Comparison of ENCODE assay signal across 10 cellular contexts in the genomic region with DNA sequence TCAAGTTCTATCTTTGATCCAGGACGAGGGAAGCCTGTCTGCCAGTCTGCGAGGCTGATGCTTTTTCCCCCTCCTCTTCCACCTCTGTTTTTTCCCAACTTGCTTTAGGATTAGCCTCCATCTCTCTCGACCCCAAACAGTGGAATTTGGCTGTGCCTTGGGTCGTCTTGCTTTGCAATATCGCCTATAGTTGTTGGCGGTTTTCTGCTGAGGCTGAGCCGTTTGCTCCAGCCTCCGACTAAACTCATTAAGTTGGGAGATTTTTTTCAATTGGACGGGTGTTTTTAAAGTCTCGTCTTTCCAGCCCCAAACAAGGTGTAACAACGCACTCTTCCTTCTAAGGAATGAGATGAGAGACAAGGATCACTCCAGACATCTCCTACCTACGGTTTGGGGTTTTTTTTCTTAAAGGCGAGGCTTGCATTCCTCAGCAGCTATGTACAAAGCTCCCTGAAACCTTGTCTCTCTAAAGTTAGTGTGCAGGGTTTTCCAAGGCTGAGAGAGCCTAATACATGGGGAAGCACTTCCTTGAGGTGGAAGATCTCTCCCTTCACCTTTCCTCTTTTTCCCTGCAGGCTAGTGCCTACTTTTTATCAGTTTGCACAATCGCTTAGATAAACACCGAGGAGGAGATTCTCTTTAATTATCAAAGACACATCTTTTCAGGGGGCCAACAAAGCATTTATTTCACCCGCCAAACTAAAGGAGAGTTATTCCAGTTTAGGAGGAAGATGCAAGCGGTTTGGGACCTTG. TPM values are rescaled to one million over a fixed set of nuclear protein-coding genes. Genes with fewer than 3 reads are reported as not detected.
A peak's percentile ranks its signal among the peaks of the same experiment; 100 is the strongest.
DNase-seq lines count a peak whose midpoint lies in the region; ATAC-seq, FAIRE-seq and TF ChIP-seq lines count a peak whose summit lies in the region.
"Had no signal": no experiment of that assay in that cellular context is flagged by ENCODE, and none has a peak within 500 bp of the region (broad histone marks: within the 10 kb centered on the region; RNA-seq: fewer than 3 reads in every experiment).

No MANE protein-coding gene starts in this region.

- H3K9ac ChIP-seq in astrocyte (ENCODE audit: low read length): peak overlapping the region; percentile 91
- peak overlapping the region; percentile 74 for H3K9ac ChIP-seq in keratinocyte (ENCODE audit: control insufficient read depth, extremely low read depth, insufficient read depth, low read length)
- peak overlapping the region in 3 of 5 donors; percentile 10 to 71 (median 60) for H3K9ac ChIP-seq in subcutaneous abdominal adipose tissue (ENCODE audit: low read length in 5 of 5)

- H3K4me1 ChIP-seq in astrocyte (ENCODE audit: insufficient read depth, low read length) (peaks cover 46% of the 10 kb centered on the region), keratinocyte (ENCODE audit: control insufficient read depth, extremely low read depth, insufficient read depth, low read length) (peaks cover 32% of the 10 kb centered on the region), subcutaneous abdominal adipose tissue (ENCODE audit: control insufficient read depth in 5 of 5, insufficient read depth in 5 of 5, low read length in 5 of 5) (peaks cover 0 to 77% (median 56%) of the 10 kb centered on the region in 5 donors)

- H3K4me3 ChIP-seq in HFF-Myc (replicated peaks; ENCODE audit: low read depth, low read length): peak overlapping the region; percentile 98
- peak overlapping the region; percentile 85 for H3K4me3 ChIP-seq in astrocyte (ENCODE audit: insufficient read depth, low read depth, low read length)
- peak overlapping the region; percentile 84 to 97 (median 86) for H3K4me3 ChIP-seq in keratinocyte (ENCODE audit: control insufficient read depth in 2 of 3, extremely low read depth in 1 of 3, insufficient read depth in 2 of 3, low read depth in 1 of 3, low read length in 3 of 3)
- H3K4me3 ChIP-seq in subcutaneous abdominal adipose tissue (ENCODE audit: low read depth in 1 of 5, low read length in 5 of 5): peak overlapping the region; percentile 70 to 88 (median 75)

- no peaks in the 10 kb centered on the region for H4K20me1 ChIP-seq in astrocyte (ENCODE audit: insufficient read depth, low read length)
- no peaks in the 10 kb centered on the region for H4K20me1 ChIP-seq in keratinocyte (ENCODE audit: control insufficient read depth, extremely low read depth, insufficient read depth, low read length)

- peaks cover 4% of the 10 kb centered on the region for H3K36me3 Mint-ChIP-seq in astrocyte (ENCODE audit: low read depth, unreplicated experiment)

- peak overlapping the region; percentile 98 for H3K4me3 Mint-ChIP-seq in astrocyte (ENCODE audit: unreplicated experiment)

- peaks cover 40% of the 10 kb centered on the region for H3K27me3 Mint-ChIP-seq in astrocyte (ENCODE audit: low read depth, unreplicated experiment)

- H3K4me2 ChIP-seq in astrocyte (ENCODE audit: low read length) (peak overlapping the region; percentile 85), keratinocyte (ENCODE audit: control insufficient read depth, extremely low read depth, insufficient read depth, low read depth, low read length) (peak overlapping the region; percentile 98)

- DNase-seq in HFF-Myc (ENCODE audit: extremely low read depth, low read depth) (no peak), astrocyte (ENCODE audit: low read depth) (peak; percentile 71), keratinocyte (ENCODE audit: low read depth, low spot score) (no peak), COR-L47 (lab: John Stamatoyannopoulos, UW) (no peak)
- DNase-seq in activated CD8-positive, alpha-beta memory T cell treated with anti-CD3 and anti-CD28 coated beads, Interleukin-2, amount 50 U/mL, for 4 hours: no peak
- DNase-seq: islet precursor cell had no signal

- H3K27ac ChIP-seq in astrocyte (ENCODE audit: low read depth, low read length) (peak overlapping the region; percentile 85), keratinocyte (ENCODE audit: control insufficient read depth, insufficient read depth, low read length) (peak overlapping the region; percentile 80), subcutaneous abdominal adipose tissue (ENCODE audit: low read depth, low read length) (peak overlapping the region; percentile 55)

- no peak for FAIRE-seq in astrocyte (lab: Jason Lieb, UNC)
- no peak for FAIRE-seq in keratinocyte (lab: Jason Lieb, UNC)

- H3K9me3 Mint-ChIP-seq in astrocyte (ENCODE audit: unreplicated experiment): no peaks in the 10 kb centered on the region

- H3K4me1 Mint-ChIP-seq in astrocyte (ENCODE audit: low read depth, unreplicated experiment): peaks cover 15% of the 10 kb centered on the region

- no peaks in the 10 kb centered on the region for H3K36me3 ChIP-seq in astrocyte (ENCODE audit: insufficient read depth, low read length)
- H3K36me3 ChIP-seq in keratinocyte (ENCODE audit: control insufficient read depth in 2 of 2, extremely low read depth in 1 of 2, insufficient read depth in 2 of 2, low read length in 2 of 2): no peaks in the 10 kb centered on the region
- H3K36me3 ChIP-seq in subcutaneous abdominal adipose tissue (ENCODE audit: control insufficient read depth in 5 of 5, insufficient read depth in 5 of 5, low read length in 5 of 5): no peaks in the 10 kb centered on the region

- no peak overlapping the region for H2AFZ ChIP-seq in astrocyte (ENCODE audit: low read depth, low read length)
- H2AFZ ChIP-seq in keratinocyte (ENCODE audit: control insufficient read depth, low read length): peak overlapping the region; percentile 74

- H3K9me3 ChIP-seq in astrocyte (ENCODE audit: insufficient read depth, low read depth, low read length) (no peaks in the 10 kb centered on the region), keratinocyte (ENCODE audit: control insufficient read depth, low read depth, low read length) (no peaks in the 10 kb centered on the region), subcutaneous abdominal adipose tissue (ENCODE audit: control insufficient read depth in 5 of 5, low read length in 5 of 5) (no peaks in the 10 kb centered on the region)

- TF ChIP-seq CTCF in HFF-Myc (IDR thresholded peaks at IDR 0.05; ENCODE audit: low read depth, low read length, missing control alignments): no peak
- TF ChIP-seq CTCF in astrocyte (IDR thresholded peaks at IDR 0.05; ENCODE audit: insufficient read depth, low read depth, low read length): no peak
- TF ChIP-seq CTCF in keratinocyte (optimal IDR thresholded peaks at IDR 0.05 in 1 of 3, IDR thresholded peaks at IDR 0.05 in 1 of 3, conservative IDR thresholded peaks at IDR 0.05 in 1 of 3; ENCODE audit: extremely low read depth in 1 of 3, insufficient read depth in 2 of 3, low read length in 3 of 3): no peak

- ATAC-seq in HG02981 (IDR thresholded peaks at IDR 0.05; ENCODE audit: unreplicated experiment): no peak
- ATAC-seq in HG03135 (IDR thresholded peaks at IDR 0.05; ENCODE audit: unreplicated experiment): no peak

- no peaks in the 10 kb centered on the region for H3K9me1 ChIP-seq in keratinocyte (ENCODE audit: control insufficient read depth, extremely low read depth, insufficient read depth, low read length)

- H3K27me3 ChIP-seq in astrocyte (ENCODE audit: insufficient read depth, low read length): no peaks in the 10 kb centered on the region
- peaks cover 15% of the 10 kb centered on the region for H3K27me3 ChIP-seq in keratinocyte (ENCODE audit: control insufficient read depth, extremely low read depth, insufficient read depth, low read length)
- H3K27me3 ChIP-seq in subcutaneous abdominal adipose tissue (ENCODE audit: control insufficient read depth in 5 of 5, insufficient read depth in 4 of 5, low read length in 5 of 5): peaks cover 3 to 19% (median 11%) of the 10 kb centered on the region in 5 donors

- dilution Hi-C loops in keratinocyte (cut with MboI; ENCODE audit: extremely low pct_ligation_motif_present, low sequenced_read_pairs): no loop called here

- H3K27ac Mint-ChIP-seq in astrocyte (ENCODE audit: unreplicated experiment): peak overlapping the region; percentile 96

- H3K79me2 ChIP-seq in astrocyte (ENCODE audit: insufficient read depth, low read length): peaks cover 96% of the 10 kb centered on the region
- H3K79me2 ChIP-seq in keratinocyte (ENCODE audit: control insufficient read depth, insufficient read depth, low read length): peaks cover 33% of the 10 kb centered on the region

RNA-seq across cellular contexts. Expression of a gene that starts 4.7 kb away (rescaled TPM):
- total RNA-seq in astrocyte: 59.0 and 75.8 TPM in 2 replicates
- polyA plus RNA-seq in keratinocyte: 19.5 to 27.2 TPM (median 20.1 TPM) in 3 replicates
- 9.7 TPM for polyA plus RNA-seq in keratinocyte (2011; ENCODE audit: low read depth)
- 26.1 and 26.9 TPM in 2 replicates for polyA plus RNA-seq in keratinocyte (2011; cell fraction: cytosol; rRNA removed)
- 40.5 and 46.0 TPM in 2 replicates for polyA plus RNA-seq in keratinocyte (2011; cell fraction: nucleus; rRNA removed)
- 17.2 and 43.5 TPM in 2 replicates for polyA plus RNA-seq in keratinocyte (2012; ENCODE audit: low replicate concordance)
- polyA minus RNA-seq in keratinocyte: 12.0 to 19.7 TPM (median 19.2 TPM) in 3 replicates
- 38.4 TPM for polyA minus RNA-seq in keratinocyte (2011; cell fraction: cytosol; rRNA and poly(A)+ RNA removed)
- 24.0 and 24.7 TPM in 2 replicates for polyA minus RNA-seq in keratinocyte (2011; cell fraction: nucleus; rRNA and poly(A)+ RNA removed)
- total RNA-seq: activated CD8-positive, alpha-beta memory T cell treated with anti-CD3 and anti-CD28 coated beads for 36 hours had no signal
